ENCODE assay signal across 23 cellular contexts in genomic region chr17:44033841-44034408, GRCh38. TPM values are rescaled to one million over a fixed set of nuclear protein-coding genes. Genes with fewer than 3 reads are reported as not detected.
DNase-seq lines count a peak whose midpoint lies in the region; ATAC-seq and TF ChIP-seq lines count a peak whose summit lies in the region.
"Had no signal": no experiment of that assay in that cellular context is flagged by ENCODE, and none has a peak within 500 bp of the region (broad histone marks: within the 10 kb centered on the region; RNA-seq: fewer than 3 reads in every experiment).

No MANE protein-coding gene starts in this region.

- intact Hi-C loops in CD14-positive monocyte (cut with micrococcal nuclease): no loop called here

- no peaks in the 10 kb centered on the region for H3K4me1 ChIP-seq in upper lobe of left lung
- H3K4me1 ChIP-seq: breast epithelium had no signal

- H3K9me3 Mint-ChIP-seq in CD14-positive monocyte: peaks cover 0 to 1% (median 0%) of the 10 kb centered on the region in 7 donors
- H3K9me3 Mint-ChIP-seq in activated T-helper 17 cell treated with anti-CD3 and anti-CD28 coated beads, Interleukin-2, amount 50 U/mL, for 72 hours: no peaks in the 10 kb centered on the region
- H3K9me3 Mint-ChIP-seq: T-helper 2 cell treated with Interferon-gamma antibody and Interleukin-4, amounts not matched to agents 5 μg/mL and 100 μg/mL, for 36 hours had no signal

- in situ Hi-C loops in Caki2 (cut with HindIII; ENCODE audit: low pct_unique_long_range_greater_than_20kb, low sequenced_read_pairs): no loop called here

- TF ChIP-seq EP300 in upper lobe of left lung (IDR thresholded peaks at IDR 0.05): no peak

- TF ChIP-seq CTCF in CD14-positive monocyte (IDR thresholded peaks at IDR 0.05) (no peak), upper lobe of left lung (IDR thresholded peaks at IDR 0.05) (no peak), GM10266 (IDR thresholded peaks at IDR 0.05; ENCODE audit: control insufficient read depth, insufficient read depth, low read depth, missing control alignments) (no peak)

- no peak overlapping the region for H3K4me3 ChIP-seq in upper lobe of left lung
- H3K4me3 ChIP-seq: breast epithelium, SK-N-MC had no signal

- TF ChIP-seq POLR2A in upper lobe of left lung (IDR thresholded peaks at IDR 0.05): no peak

- peak overlapping the region in 1 of 4 donors; percentile 35 for H3K27ac ChIP-seq in upper lobe of left lung
- H3K27ac ChIP-seq: breast epithelium, SK-N-MC, WERI-Rb-1 had no signal

- peaks cover 12 to 64% (median 37%) of the 10 kb centered on the region in 4 donors for H3K36me3 ChIP-seq in upper lobe of left lung
- H3K36me3 ChIP-seq: breast epithelium had no signal

- no peaks in the 10 kb centered on the region for H3K4me1 Mint-ChIP-seq in CD14-positive monocyte
- H3K4me1 Mint-ChIP-seq in activated T-helper 17 cell treated with anti-CD3 and anti-CD28 coated beads, Interleukin-2, amount 50 U/mL, for 72 hours: peaks cover 12% of the 10 kb centered on the region

- no peaks in the 10 kb centered on the region for H3K9me3 ChIP-seq in upper lobe of left lung
- H3K9me3 ChIP-seq: breast epithelium had no signal

- no peak overlapping the region for H3K4me3 Mint-ChIP-seq in CD14-positive monocyte
- H3K4me3 Mint-ChIP-seq in activated T-helper 17 cell treated with anti-CD3 and anti-CD28 coated beads, Interleukin-2, amount 50 U/mL, for 72 hours: no peak overlapping the region
- H3K4me3 Mint-ChIP-seq: T-helper 2 cell treated with Interferon-gamma antibody and Interleukin-4, amounts not matched to agents 5 μg/mL and 100 μg/mL, for 36 hours had no signal

- H3K27me3 ChIP-seq in upper lobe of left lung: no peaks in the 10 kb centered on the region
- H3K27me3 ChIP-seq: breast epithelium had no signal

- ATAC-seq in activated T-helper 17 cell treated with anti-CD3 and anti-CD28 coated beads, Interleukin-2, amount 50 U/mL, for 72 hours (replicated peaks): no peak
- no peak for ATAC-seq in upper lobe of left lung (ENCODE audit: low FRiP score in 2 of 2)
- ATAC-seq: left cardiac atrium had no signal

- H3K27me3 Mint-ChIP-seq in CD14-positive monocyte (ENCODE audit: low read depth in 3 of 3): no peaks in the 10 kb centered on the region
- no peaks in the 10 kb centered on the region for H3K27me3 Mint-ChIP-seq in activated T-helper 17 cell treated with anti-CD3 and anti-CD28 coated beads, Interleukin-2, amount 50 U/mL, for 72 hours

- 40 to 70% methylated on average over 3 of the region's 3 CpGs for WGBS in upper lobe of left lung, 2 donors

- DNase-seq in CD14-positive monocyte (ENCODE audit: low spot score): no peak
- peak; percentile 68 for DNase-seq in Caki2 (ENCODE audit: low read depth)
- DNase-seq in kidney glomerular epithelial cell (lab: John Stamatoyannopoulos, UW): peak; percentile 45
- no peak for DNase-seq in upper lobe of left lung
- no peak for DNase-seq in stimulated activated CD4-positive, alpha-beta T cell treated with anti-CD3 and anti-CD28 coated beads, Interleukin-4, amount 100 ng/mL, for 24 hours
- DNase-seq in GM10266 (ENCODE audit: extremely low spot score): no peak
- DNase-seq in GM19240 (ENCODE audit: insufficient read length, low spot score): no peak
- DNase-seq: activated CD4-positive, alpha-beta T cell treated with anti-CD3 and anti-CD28 coated beads, Interleukin-2, amount 50 U/mL, for 4 hours; amniotic stem cell; EL; IMR-90; left cardiac atrium; mesendoderm; NCI-H1417; NCI-H2107; NCI-H510A; RPMI8226; trophoblast cell; WERI-Rb-1 had no signal

- peak overlapping the region in 5 of 7 donors; percentile 3 to 68 (median 35) for H3K27ac Mint-ChIP-seq in CD14-positive monocyte
- peak overlapping the region; percentile 44 for H3K27ac Mint-ChIP-seq in activated T-helper 17 cell treated with anti-CD3 and anti-CD28 coated beads, Interleukin-2, amount 50 U/mL, for 72 hours
- H3K27ac Mint-ChIP-seq: T-helper 2 cell treated with Interferon-gamma antibody and Interleukin-4, amounts not matched to agents 5 μg/mL and 100 μg/mL, for 36 hours had no signal

- peaks cover 68 to 79% of the 10 kb centered on the region in 2 donors for H3K36me3 Mint-ChIP-seq in CD14-positive monocyte
- H3K36me3 Mint-ChIP-seq in activated T-helper 17 cell treated with anti-CD3 and anti-CD28 coated beads, Interleukin-2, amount 50 U/mL, for 72 hours (ENCODE audit: low read depth): peaks cover 85% of the 10 kb centered on the region

RNA-seq across cellular contexts. Expression of gene TMEM101, which starts 19.2 kb away (rescaled TPM):
- 10 to 100 TPM; 33.6 to 41.4 TPM for polyA plus RNA-seq in CD14-positive monocyte
- total RNA-seq in Caki2 (2014; rRNA removed; shearing (Covaris generic); ENCODE audit: low replicate concordance): 98.2 and 101 TPM in 2 replicates
- total RNA-seq in activated T-helper 17 cell treated with anti-CD3 and anti-CD28 coated beads, Interleukin-2, amount 50 U/mL, for 72 hours: 10 to 100 TPM; 33.0 to 35.1 TPM
- total RNA-seq in upper lobe of left lung: 10 to 100 TPM; 10.5 to 36.9 (median 29.1) TPM

RNA-seq across cellular contexts. Expression of gene NAGS, which starts 29.5 kb away (rescaled TPM):
- polyA plus RNA-seq in CD14-positive monocyte: under 1 TPM; 0.84 to 0.93 TPM
- 1.5 and 3.0 TPM in 2 replicates for total RNA-seq in Caki2 (2014; rRNA removed; shearing (Covaris generic); ENCODE audit: low replicate concordance)
- total RNA-seq in activated T-helper 17 cell treated with anti-CD3 and anti-CD28 coated beads, Interleukin-2, amount 50 U/mL, for 72 hours: 1 to 10 TPM in 1 of 2 donors, under 1 TPM in 1; 0.48 to 4.8 TPM
- 10 to 100 TPM in 1 of 6 donors, 1 to 10 TPM in 5; 4.3 to 12.4 (median 7.0) TPM for total RNA-seq in upper lobe of left lung

RNA-seq across cellular contexts. Expression of gene LSM12, which starts 32.5 kb away (rescaled TPM):
- 10 to 100 TPM; 64.4 to 65.8 TPM for polyA plus RNA-seq in CD14-positive monocyte
- 77.9 and 126 TPM in 2 replicates for total RNA-seq in Caki2 (2014; rRNA removed; shearing (Covaris generic); ENCODE audit: low replicate concordance)
- 10 to 100 TPM; 78.6 to 87.6 TPM for total RNA-seq in activated T-helper 17 cell treated with anti-CD3 and anti-CD28 coated beads, Interleukin-2, amount 50 U/mL, for 72 hours
- 10 to 100 TPM; 14.8 to 38.3 (median 33.6) TPM for total RNA-seq in upper lobe of left lung

RNA-seq across cellular contexts. Expression of gene G6PC3, which starts 36.6 kb away (rescaled TPM):
- polyA plus RNA-seq in CD14-positive monocyte: 10 to 100 TPM; 42.4 to 46.4 TPM
- 42.4 and 50.6 TPM in 2 replicates for total RNA-seq in Caki2 (2014; rRNA removed; shearing (Covaris generic); ENCODE audit: low replicate concordance)
- total RNA-seq in activated T-helper 17 cell treated with anti-CD3 and anti-CD28 coated beads, Interleukin-2, amount 50 U/mL, for 72 hours: 10 to 100 TPM; 14.9 to 22.8 TPM
- 10 to 100 TPM; 16.8 to 63.0 (median 33.8) TPM for total RNA-seq in upper lobe of left lung

Comparison
In these comparisons a context has a peak if more than half of its experiments do, and no peak if none do; other contexts are left out.
1. DNase-seq: peak in Caki2 (single experiment) and kidney glomerular epithelial cell (single experiment); none in CD14-positive monocyte (single experiment), upper lobe of left lung (0 of 2), stimulated activated CD4-positive, alpha-beta T cell treated with anti-CD3 and anti-CD28 coated beads, Interleukin-4, amount 100 ng/mL, for 24 hours (single experiment), GM10266 (single experiment) and GM19240 (single experiment).